ENCODE assay signal across 8 cellular contexts in genomic region chr16:15777533-15778203, GRCh38.
A peak's percentile ranks its signal among the peaks of the same experiment; 100 is the strongest.
DNase-seq lines count a peak whose midpoint lies in the region; ATAC-seq and TF ChIP-seq lines count a peak whose summit lies in the region.

No MANE protein-coding gene starts in this region.

- H3K4me1 Mint-ChIP-seq in activated T-helper 2 cell treated with anti-CD3 and anti-CD28 coated beads, Interferon-gamma antibody, Interleukin-2, Interleukin-4, amounts not matched to agents 10 μg/mL and 5 μg/mL and 100 μg/mL, durations not matched to agents 14 hours and 24 hours and 36 hours (ENCODE audit: low read depth): no peaks in the 10 kb centered on the region

- no peaks in the 10 kb centered on the region for H3K36me3 Mint-ChIP-seq in activated T-helper 2 cell treated with anti-CD3 and anti-CD28 coated beads, Interferon-gamma antibody, Interleukin-2, Interleukin-4, amounts not matched to agents 10 μg/mL and 5 μg/mL and 100 μg/mL, durations not matched to agents 14 hours and 24 hours and 36 hours (ENCODE audit: low read depth)

- intact Hi-C loops in prostate gland (cut with DNase I): no loop called here
- intact Hi-C loops in activated T-helper 2 cell treated with anti-CD3 and anti-CD28 coated beads, Interferon-gamma antibody, Interleukin-2, Interleukin-4, amounts not matched to agents 10 μg/mL and 5 μg/mL and 100 μg/mL, durations not matched to agents 14 hours and 24 hours and 36 hours (cut with micrococcal nuclease): no loop called here

- TF ChIP-seq POLR2A in prostate gland (IDR thresholded peaks at IDR 0.05): no peak

- no peaks in the 10 kb centered on the region for H3K36me3 ChIP-seq in prostate gland

- peaks cover 3% of the 10 kb centered on the region for H3K27me3 Mint-ChIP-seq in activated T-helper 2 cell treated with anti-CD3 and anti-CD28 coated beads, Interferon-gamma antibody, Interleukin-2, Interleukin-4, amounts not matched to agents 10 μg/mL and 5 μg/mL and 100 μg/mL, durations not matched to agents 14 hours and 24 hours and 36 hours (ENCODE audit: low read depth)

- H3K27me3 ChIP-seq in prostate gland (replicated peaks; ENCODE audit: insufficient read depth): no peaks in the 10 kb centered on the region

- ATAC-seq in HG03108 (IDR thresholded peaks at IDR 0.05; ENCODE audit: unreplicated experiment): no peak

- peak; percentile 31 for DNase-seq in AG10803 (ENCODE audit: low read depth)
- DNase-seq in GM12865 (ENCODE audit: low read depth): peak; percentile 68
- DNase-seq in NCI-H345 treated with DMSO at 0.1 percent for 48 hours (lab: John Stamatoyannopoulos, UW; ENCODE audit: unreplicated experiment): peak; percentile 17
- peak; percentile 36 to 70 for DNase-seq in T47D (ENCODE audit: low read depth in 1 of 2, low spot score in 1 of 2)
- DNase-seq in prostate gland (ENCODE audit: low spot score): peak; percentile 10
- DNase-seq in amniotic stem cell (lab: John Stamatoyannopoulos, UW): no peak
- no peak for DNase-seq in activated T-helper 2 cell treated with anti-CD3 and anti-CD28 coated beads, Interferon-gamma antibody, Interleukin-2, Interleukin-4, amounts not matched to agents 10 μg/mL and 5 μg/mL and 100 μg/mL, durations not matched to agents 14 hours and 24 hours and 36 hours (ENCODE audit: low spot score)

- H3K4me3 Mint-ChIP-seq in activated T-helper 2 cell treated with anti-CD3 and anti-CD28 coated beads, Interferon-gamma antibody, Interleukin-2, Interleukin-4, amounts not matched to agents 10 μg/mL and 5 μg/mL and 100 μg/mL, durations not matched to agents 14 hours and 24 hours and 36 hours (ENCODE audit: low read depth): no peak overlapping the region

- H3K9me3 Mint-ChIP-seq in activated T-helper 2 cell treated with anti-CD3 and anti-CD28 coated beads, Interferon-gamma antibody, Interleukin-2, Interleukin-4, amounts not matched to agents 10 μg/mL and 5 μg/mL and 100 μg/mL, durations not matched to agents 14 hours and 24 hours and 36 hours: no peaks in the 10 kb centered on the region

- 54% methylated on average over 11 of the region's 11 CpGs for WGBS in prostate gland

- H3K9me3 ChIP-seq in prostate gland: no peaks in the 10 kb centered on the region

- in situ Hi-C loops in T47D (cut with HindIII; ENCODE audit: low pct_unique_long_range_greater_than_20kb, low sequenced_read_pairs): no loop called here

- H3K27ac Mint-ChIP-seq in activated T-helper 2 cell treated with anti-CD3 and anti-CD28 coated beads, Interferon-gamma antibody, Interleukin-2, Interleukin-4, amounts not matched to agents 10 μg/mL and 5 μg/mL and 100 μg/mL, durations not matched to agents 14 hours and 24 hours and 36 hours: no peak overlapping the region

- no peak overlapping the region for H3K27ac ChIP-seq in prostate gland

- H3K4me3 ChIP-seq in AG10803 (ENCODE audit: low read length) (no peak overlapping the region), GM12865 (ENCODE audit: low read depth, low read length) (no peak overlapping the region), prostate gland (no peak overlapping the region)

- no peaks in the 10 kb centered on the region for H3K4me1 ChIP-seq in prostate gland (replicated peaks)

- peak; percentile 55 for TF ChIP-seq CTCF in AG10803 (conservative IDR thresholded peaks at IDR 0.05; ENCODE audit: low read length)
- peak; percentile 60 for TF ChIP-seq CTCF in GM12865 (IDR thresholded peaks at IDR 0.05; ENCODE audit: insufficient read depth, low read depth, low read length, missing control alignments)
- TF ChIP-seq CTCF in prostate gland (IDR thresholded peaks at IDR 0.05): peak in 3 of 4 experiments; percentile 27 to 49 (median 34)

Comparison
In these comparisons a context has a peak if more than half of its experiments do, and no peak if none do; other contexts are left out.
1. DNase-seq: peak in AG10803 (single experiment), GM12865 (single experiment), NCI-H345 treated with DMSO at 0.1 percent for 48 hours (single experiment), T47D (2 of 2) and prostate gland (single experiment); none in amniotic stem cell (single experiment) and activated T-helper 2 cell treated with anti-CD3 and anti-CD28 coated beads, Interferon-gamma antibody, Interleukin-2, Interleukin-4, amounts not matched to agents 10 μg/mL and 5 μg/mL and 100 μg/mL, durations not matched to agents 14 hours and 24 hours and 36 hours (single experiment).
2. Peak in every context shown above with its lines, with median percentiles within 50 percentile points of each other: CTCF ChIP-seq.